Comparison of ENCODE assay signal across 1 cellular context in the genomic region with DNA sequence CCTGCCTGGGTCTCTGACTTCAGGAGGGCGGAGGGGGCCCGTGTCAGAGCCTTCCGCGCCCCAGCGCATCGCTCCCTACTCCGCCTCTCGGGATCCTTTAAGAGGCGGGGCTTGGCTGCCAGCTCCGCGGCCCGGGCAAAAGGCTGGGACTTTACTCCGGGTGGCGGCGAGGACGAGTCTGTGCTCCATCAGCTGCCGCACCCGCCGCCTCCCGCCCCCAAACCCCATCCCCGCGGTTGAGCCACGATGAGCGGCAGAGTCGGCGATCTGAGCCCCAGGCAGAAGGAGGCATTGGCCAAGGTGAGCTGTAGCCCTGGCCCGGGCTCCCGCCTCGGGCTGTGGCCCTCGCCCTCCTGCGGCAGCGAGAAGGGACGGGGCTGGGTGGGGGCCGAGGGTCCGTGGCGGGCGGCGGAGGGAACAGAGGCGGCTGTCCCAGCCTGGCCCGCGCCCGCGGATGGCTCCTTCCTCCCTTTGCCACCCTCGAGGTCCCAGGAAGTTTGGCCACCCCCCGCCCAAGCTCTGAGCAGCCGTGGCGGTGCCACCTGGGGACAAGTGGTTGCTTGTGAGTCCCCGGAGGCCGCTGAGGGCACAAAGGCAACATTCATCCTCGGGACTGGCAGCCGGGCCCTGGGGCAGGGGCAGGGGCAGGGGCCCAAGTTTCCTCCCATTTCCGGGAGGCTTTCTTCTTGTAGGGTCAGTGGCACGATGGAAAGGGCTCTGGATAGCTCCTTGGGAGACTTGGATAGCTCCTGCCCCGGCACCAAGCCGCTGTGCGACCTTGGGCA.
TF ChIP-seq lines count a peak whose summit lies in the region.

A gene (plus strand): TSS at position 148 of the 785 bp plus-strand sequence. CDS start 99 bp downstream, at position 247.

TF ChIP-seq in SK-N-SH, 30 proteins besides CTCF, POLR2A, EP300 and RAD21 (continued from another document):
- TF ChIP-seq, protein P1, sequence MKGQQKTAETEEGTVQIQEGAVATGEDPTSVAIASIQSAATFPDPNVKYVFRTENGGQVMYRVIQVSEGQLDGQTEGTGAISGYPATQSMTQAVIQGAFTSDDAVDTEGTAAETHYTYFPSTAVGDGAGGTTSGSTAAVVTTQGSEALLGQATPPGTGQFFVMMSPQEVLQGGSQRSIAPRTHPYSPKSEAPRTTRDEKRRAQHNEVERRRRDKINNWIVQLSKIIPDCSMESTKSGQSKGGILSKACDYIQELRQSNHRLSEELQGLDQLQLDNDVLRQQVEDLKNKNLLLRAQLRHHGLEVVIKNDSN (IDR thresholded peaks at IDR 0.05; ENCODE audit: borderline replicate concordance, low read depth): no peak
- no peak for TF ChIP-seq CHD2 (IDR thresholded peaks at IDR 0.05; ENCODE audit: low read length, partially characterized antibody)
- TF ChIP-seq, protein P2, sequence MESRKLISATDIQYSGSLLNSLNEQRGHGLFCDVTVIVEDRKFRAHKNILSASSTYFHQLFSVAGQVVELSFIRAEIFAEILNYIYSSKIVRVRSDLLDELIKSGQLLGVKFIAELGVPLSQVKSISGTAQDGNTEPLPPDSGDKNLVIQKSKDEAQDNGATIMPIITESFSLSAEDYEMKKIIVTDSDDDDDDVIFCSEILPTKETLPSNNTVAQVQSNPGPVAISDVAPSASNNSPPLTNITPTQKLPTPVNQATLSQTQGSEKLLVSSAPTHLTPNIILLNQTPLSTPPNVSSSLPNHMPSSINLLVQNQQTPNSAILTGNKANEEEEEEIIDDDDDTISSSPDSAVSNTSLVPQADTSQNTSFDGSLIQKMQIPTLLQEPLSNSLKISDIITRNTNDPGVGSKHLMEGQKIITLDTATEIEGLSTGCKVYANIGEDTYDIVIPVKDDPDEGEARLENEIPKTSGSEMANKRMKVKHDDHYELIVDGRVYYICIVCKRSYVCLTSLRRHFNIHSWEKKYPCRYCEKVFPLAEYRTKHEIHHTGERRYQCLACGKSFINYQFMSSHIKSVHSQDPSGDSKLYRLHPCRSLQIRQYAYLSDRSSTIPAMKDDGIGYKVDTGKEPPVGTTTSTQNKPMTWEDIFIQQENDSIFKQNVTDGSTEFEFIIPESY (IDR thresholded peaks at IDR 0.05; ENCODE audit: borderline replicate concordance, low read depth): no peak
- no peak for TF ChIP-seq FOXJ3 (CRISPR knock-in tag; IDR thresholded peaks at IDR 0.05)
- TF ChIP-seq, protein P3, sequence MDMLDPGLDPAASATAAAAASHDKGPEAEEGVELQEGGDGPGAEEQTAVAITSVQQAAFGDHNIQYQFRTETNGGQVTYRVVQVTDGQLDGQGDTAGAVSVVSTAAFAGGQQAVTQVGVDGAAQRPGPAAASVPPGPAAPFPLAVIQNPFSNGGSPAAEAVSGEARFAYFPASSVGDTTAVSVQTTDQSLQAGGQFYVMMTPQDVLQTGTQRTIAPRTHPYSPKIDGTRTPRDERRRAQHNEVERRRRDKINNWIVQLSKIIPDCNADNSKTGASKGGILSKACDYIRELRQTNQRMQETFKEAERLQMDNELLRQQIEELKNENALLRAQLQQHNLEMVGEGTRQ (IDR thresholded peaks at IDR 0.05; ENCODE audit: borderline replicate concordance, low read depth, low read length): no peak
- TF ChIP-seq GABPA (IDR thresholded peaks at IDR 0.05; ENCODE audit: low read depth): no peak
- TF ChIP-seq EZH2phosphoT487 (IDR thresholded peaks at IDR 0.05; ENCODE audit: borderline replicate concordance, low read depth): no peak
- TF ChIP-seq YY1 (IDR thresholded peaks at IDR 0.05; ENCODE audit: low read depth): no peak
- TF ChIP-seq TCF12 (IDR thresholded peaks at IDR 0.05): no peak
- no peak for TF ChIP-seq FOSL2 (IDR thresholded peaks at IDR 0.05; ENCODE audit: borderline replicate concordance, low read depth)
- peak; percentile 60; the same call in 1 of the 2 replicates for TF ChIP-seq NFIC (IDR thresholded peaks at IDR 0.05; ENCODE audit: borderline replicate concordance)
- TF ChIP-seq, protein P4, sequence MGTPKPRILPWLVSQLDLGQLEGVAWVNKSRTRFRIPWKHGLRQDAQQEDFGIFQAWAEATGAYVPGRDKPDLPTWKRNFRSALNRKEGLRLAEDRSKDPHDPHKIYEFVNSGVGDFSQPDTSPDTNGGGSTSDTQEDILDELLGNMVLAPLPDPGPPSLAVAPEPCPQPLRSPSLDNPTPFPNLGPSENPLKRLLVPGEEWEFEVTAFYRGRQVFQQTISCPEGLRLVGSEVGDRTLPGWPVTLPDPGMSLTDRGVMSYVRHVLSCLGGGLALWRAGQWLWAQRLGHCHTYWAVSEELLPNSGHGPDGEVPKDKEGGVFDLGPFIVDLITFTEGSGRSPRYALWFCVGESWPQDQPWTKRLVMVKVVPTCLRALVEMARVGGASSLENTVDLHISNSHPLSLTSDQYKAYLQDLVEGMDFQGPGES (IDR thresholded peaks at IDR 0.05; ENCODE audit: low read depth, low read length): no peak
- TF ChIP-seq TEAD4 (IDR thresholded peaks at IDR 0.05; ENCODE audit: borderline replicate concordance, insufficient read depth): no peak
TF ChIP-seq in SK-N-SH: peak in this region for 6.
